In genomic region chr3:113783980-113784379, GRCh38 we compare ENCODE assay signal across 9 cellular contexts. TPM values are rescaled to one million over a fixed set of nuclear protein-coding genes. Genes with fewer than 3 reads are reported as not detected.
DNase-seq lines count a peak whose midpoint lies in the region; ATAC-seq and TF ChIP-seq lines count a peak whose summit lies in the region.
"Had no signal": no experiment of that assay in that cellular context is flagged by ENCODE, and none has a peak within 500 bp of the region (broad histone marks: within the 10 kb centered on the region; RNA-seq: fewer than 3 reads in every experiment).

No MANE protein-coding gene starts in this region.

- TF ChIP-seq CTCF in endothelial cell (IDR thresholded peaks at IDR 0.05; ENCODE audit: unreplicated experiment) = no peak
- TF ChIP-seq CTCF in psoas muscle (IDR thresholded peaks at IDR 0.05) = no peak
- TF ChIP-seq CTCF in adrenal gland (IDR thresholded peaks at IDR 0.05) = no peak

- peak overlapping the region; percentile 17 for H3K4me3 Mint-ChIP-seq in endothelial cell (ENCODE audit: unreplicated experiment)
- no peak overlapping the region for H3K4me3 Mint-ChIP-seq in activated T-helper 17 cell treated with anti-CD3 and anti-CD28 coated beads, Interleukin-2, amount 50 U/mL, for 72 hours

- no peak for TF ChIP-seq POLR2A in adrenal gland (IDR thresholded peaks at IDR 0.05)

- H3K27me3 Mint-ChIP-seq in endothelial cell (ENCODE audit: unreplicated experiment) = peaks cover 3% of the 10 kb centered on the region
- H3K27me3 Mint-ChIP-seq in activated T-helper 17 cell treated with anti-CD3 and anti-CD28 coated beads, Interleukin-2, amount 50 U/mL, for 72 hours = no peaks in the 10 kb centered on the region

- H3K4me3 ChIP-seq in psoas muscle (no peak overlapping the region), adrenal gland (peak overlapping the region in 1 of 4 donors; percentile 11)

- H3K27ac Mint-ChIP-seq in endothelial cell (ENCODE audit: unreplicated experiment) = peak overlapping the region; percentile 99
- no peak overlapping the region for H3K27ac Mint-ChIP-seq in activated T-helper 17 cell treated with anti-CD3 and anti-CD28 coated beads, Interleukin-2, amount 50 U/mL, for 72 hours

- 71 to 78% (median 73%) methylated on average over 4 of the region's 4 CpGs for WGBS in psoas muscle, 3 donors
- WGBS in adrenal gland, 4 donors = 57 to 70% (median 68%) methylated on average over 4 of the region's 4 CpGs

- H3K36me3 ChIP-seq in psoas muscle (ENCODE audit: insufficient read depth in 1 of 2, low read depth in 1 of 2) = peaks cover 0 to 44% of the 10 kb centered on the region in 2 donors
- H3K36me3 ChIP-seq in adrenal gland (replicated peaks in 1 of 2) = peaks cover 0 to 26% of the 10 kb centered on the region in 2 donors

- H3K27me3 ChIP-seq in psoas muscle (ENCODE audit: insufficient read depth in 3 of 3, low read length in 2 of 3) (no peaks in the 10 kb centered on the region), adrenal gland (no peaks in the 10 kb centered on the region)

- H3K9me3 Mint-ChIP-seq in endothelial cell (ENCODE audit: unreplicated experiment) = no peaks in the 10 kb centered on the region
- H3K9me3 Mint-ChIP-seq in activated T-helper 17 cell treated with anti-CD3 and anti-CD28 coated beads, Interleukin-2, amount 50 U/mL, for 72 hours = no peaks in the 10 kb centered on the region

- H3K27ac ChIP-seq in psoas muscle (peak overlapping the region; percentile 59), adrenal gland (peak overlapping the region in 2 of 5 donors; percentile 19 to 50)
- H3K27ac ChIP-seq: epithelial cell of prostate had no signal

- DNase-seq in Kasumi-1 (lab: John Stamatoyannopoulos, UW) = peak; percentile 35 to 43
- DNase-seq in endothelial cell (ENCODE audit: low spot score) = peak; percentile 12
- DNase-seq in psoas muscle = no peak
- no peak for DNase-seq in activated CD4-positive, alpha-beta T cell treated with anti-CD3 and anti-CD28 coated beads, Interleukin-2, amount 50 U/mL, for 4 hours
- no peak for DNase-seq in adrenal gland
- DNase-seq: stimulated activated CD8-positive, alpha-beta memory T cell treated with anti-CD3 and anti-CD28 coated beads, Interleukin-4, amount 100 ng/mL, for 48 hours had no signal

- H3K4me1 ChIP-seq in psoas muscle (peaks cover 27% of the 10 kb centered on the region), adrenal gland (replicated peaks in 1 of 2) (peaks cover 0 to 14% of the 10 kb centered on the region in 2 donors)

- peak; percentile 7 for ATAC-seq in GM18498 (IDR thresholded peaks at IDR 0.05; ENCODE audit: unreplicated experiment)
- peak in 1 of 4 donors; percentile 37 for ATAC-seq in psoas muscle
- ATAC-seq in activated T-helper 17 cell treated with anti-CD3 and anti-CD28 coated beads, Interleukin-2, amount 50 U/mL, for 72 hours (replicated peaks) = no peak

- H3K9me3 ChIP-seq in psoas muscle (no peaks in the 10 kb centered on the region), adrenal gland (replicated peaks in 1 of 3) (no peaks in the 10 kb centered on the region)

- intact Hi-C loops in psoas muscle (cut with DNase I) = no loop called here
- intact Hi-C loops in adrenal gland (cut with DNase I) = no loop called here

- no peaks in the 10 kb centered on the region for H3K36me3 Mint-ChIP-seq in endothelial cell (ENCODE audit: low read depth, unreplicated experiment)
- peaks cover 67% of the 10 kb centered on the region for H3K36me3 Mint-ChIP-seq in activated T-helper 17 cell treated with anti-CD3 and anti-CD28 coated beads, Interleukin-2, amount 50 U/mL, for 72 hours (ENCODE audit: low read depth)

- peaks cover 21% of the 10 kb centered on the region for H3K4me1 Mint-ChIP-seq in endothelial cell (ENCODE audit: unreplicated experiment)
- H3K4me1 Mint-ChIP-seq in activated T-helper 17 cell treated with anti-CD3 and anti-CD28 coated beads, Interleukin-2, amount 50 U/mL, for 72 hours = no peaks in the 10 kb centered on the region

RNA-seq across cellular contexts. Expression of gene ATP6V1A, which starts 37.1 kb away (rescaled TPM):
- 71.3 TPM for total RNA-seq in endothelial cell (ENCODE audit: unreplicated experiment)
- total RNA-seq in psoas muscle = 10 to 100 TPM; 15.3 to 20.6 (median 17.1) TPM
- polyA plus RNA-seq in psoas muscle = 10 to 100 TPM in 1 of 3 donors, 1 to 10 TPM in 2; 4.2 to 19.5 (median 6.9) TPM
- total RNA-seq in activated T-helper 17 cell treated with anti-CD3 and anti-CD28 coated beads, Interleukin-2, amount 50 U/mL, for 72 hours = 10 to 100 TPM; 27.0 to 39.6 TPM
- total RNA-seq in adrenal gland = 100 to 1,000 TPM in 6 of 8 donors, 10 to 100 TPM in 2; 95.1 to 165 (median 117) TPM
- 100 to 1,000 TPM in 1 of 3 donors, 10 to 100 TPM in 2; 14.7 to 101 (median 15.2) TPM for polyA plus RNA-seq in adrenal gland

RNA-seq across cellular contexts. Expression of gene NAA50, which starts 37.9 kb away (rescaled TPM):
- total RNA-seq in endothelial cell (ENCODE audit: unreplicated experiment) (76.7 TPM), psoas muscle (100 to 1,000 TPM; 180 to 337 (median 270) TPM), adrenal gland (100 to 1,000 TPM in 6 of 8 donors, 10 to 100 TPM in 2; 89.4 to 217 (median 114) TPM)
- polyA plus RNA-seq in psoas muscle (100 to 1,000 TPM; 144 to 495 (median 216) TPM), adrenal gland (100 to 1,000 TPM in 1 of 3 donors, 10 to 100 TPM in 2; 17.2 to 233 (median 24.1) TPM)
- 100 to 1,000 TPM in 1 of 2 donors, 10 to 100 TPM in 1; 62.1 to 152 TPM for total RNA-seq in activated T-helper 17 cell treated with anti-CD3 and anti-CD28 coated beads, Interleukin-2, amount 50 U/mL, for 72 hours

RNA-seq across cellular contexts. Expression of gene GRAMD1C, which starts 54.6 kb away (rescaled TPM):
- 21.7 TPM for total RNA-seq in endothelial cell (ENCODE audit: unreplicated experiment)
- under 1 TPM; 0.53 to 0.81 (median 0.65) TPM for total RNA-seq in psoas muscle
- under 1 TPM; 0.20 to 0.39 (median 0.36) TPM for polyA plus RNA-seq in psoas muscle
- under 1 TPM; 0.32 to 0.56 TPM for total RNA-seq in activated T-helper 17 cell treated with anti-CD3 and anti-CD28 coated beads, Interleukin-2, amount 50 U/mL, for 72 hours
- 1 to 10 TPM; 1.4 to 9.4 (median 4.2) TPM for total RNA-seq in adrenal gland
- polyA plus RNA-seq in adrenal gland = 1 to 10 TPM; 2.5 to 8.3 (median 4.8) TPM

Comparison
In these comparisons a context has a peak if more than half of its experiments do, and no peak if none do; other contexts are left out.
1. DNase-seq: peak in Kasumi-1 (2 of 2) and endothelial cell (single experiment); none in psoas muscle (0 of 2), activated CD4-positive, alpha-beta T cell treated with anti-CD3 and anti-CD28 coated beads, Interleukin-2, amount 50 U/mL, for 4 hours (0 of 2) and adrenal gland (0 of 7).